In the genomic region with DNA sequence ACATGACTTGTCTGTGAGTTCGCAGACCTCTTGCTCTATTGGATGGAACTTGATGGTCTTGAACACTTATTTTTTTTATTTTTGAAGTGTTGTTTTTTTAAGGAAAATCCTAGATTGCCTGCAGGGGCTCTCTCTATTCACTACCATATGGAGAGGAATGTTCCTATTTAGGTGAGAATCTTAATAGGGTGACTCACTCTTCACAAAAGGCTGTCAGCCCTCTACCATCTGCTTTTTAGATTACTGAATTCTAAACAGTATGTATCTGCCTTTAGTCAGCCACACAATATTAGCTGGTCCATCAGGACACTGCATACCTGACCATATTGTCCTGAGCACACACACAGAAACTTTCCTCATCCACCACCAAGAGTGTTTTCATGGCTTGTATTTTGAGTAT, we compare ENCODE assay signal across 23 cellular contexts. TPM values are rescaled to one million over a fixed set of nuclear protein-coding genes. Genes with fewer than 3 reads are reported as not detected.
DNase-seq lines count a peak whose midpoint lies in the region; ATAC-seq, FAIRE-seq and TF ChIP-seq lines count a peak whose summit lies in the region.
"Had no signal": no experiment of that assay in that cellular context is flagged by ENCODE, and none has a peak within 500 bp of the region (broad histone marks: within the 10 kb centered on the region; RNA-seq: fewer than 3 reads in every experiment).

No MANE protein-coding gene starts in this region.

- H3K4me1 Mint-ChIP-seq in GM23338 (peaks cover 5% of the 10 kb centered on the region; the same call in 2 of the 3 replicates), H9 (peaks cover 0 to 6% of the 10 kb centered on the region in 2 experiments; a peak in 2 of 4 replicates)
- H3K4me1 Mint-ChIP-seq: natural killer cell had no signal

- H3K27me3 ChIP-seq in GM23338 (ENCODE audit: insufficient read depth) = no peaks in the 10 kb centered on the region
- no peaks in the 10 kb centered on the region for H3K27me3 ChIP-seq in H9 (ENCODE audit: insufficient read depth, low read length)
- H3K27me3 ChIP-seq: SJSA1 had no signal

- H3K9ac ChIP-seq in kidney (ENCODE audit: low read length in 2 of 2) = no peak overlapping the region
- no peak overlapping the region for H3K9ac ChIP-seq in H9 (ENCODE audit: extremely low read depth, insufficient read length, low read length)

- no peak overlapping the region for H3K27ac Mint-ChIP-seq in GM23338
- no peak overlapping the region for H3K27ac Mint-ChIP-seq in H9
- H3K27ac Mint-ChIP-seq: activated B cell treated with CpG ODN at 0.5 μM for 24 hours; activated T-helper 17 cell treated with anti-CD3 and anti-CD28 coated beads, Interleukin-2, amount 50 U/mL, for 72 hours; CD4-positive, alpha-beta T cell; memory B cell; natural killer cell had no signal

- H2BK12ac ChIP-seq in H9 (ENCODE audit: insufficient read length, low read depth, low read length) = no peak overlapping the region

- H3K79me1 ChIP-seq in H9 (ENCODE audit: insufficient read depth, low read depth, low read length, poor library complexity, severe bottlenecking) = no peaks in the 10 kb centered on the region

- no peak overlapping the region for H4K5ac ChIP-seq in H9 (ENCODE audit: insufficient read length, low read depth, low read length)

- no peak overlapping the region for H3K4ac ChIP-seq in H9 (ENCODE audit: low read depth, low read length)

- H3K9me3 Mint-ChIP-seq in GM23338 (no peaks in the 10 kb centered on the region), H9 (no peaks in the 10 kb centered on the region; a peak in 1 of 5 replicates)
- H3K9me3 Mint-ChIP-seq: activated T-helper 17 cell treated with anti-CD3 and anti-CD28 coated beads, Interleukin-2, amount 50 U/mL, for 72 hours; CD4-positive, alpha-beta T cell; central memory CD8-positive, alpha-beta T cell; memory B cell; natural killer cell had no signal

- H3K23ac ChIP-seq in H9 (ENCODE audit: insufficient read length, low read depth, low read length) = no peak overlapping the region

- H3K79me2 ChIP-seq in GM23338 (replicated peaks; ENCODE audit: insufficient read depth) (no peaks in the 10 kb centered on the region), H9 (ENCODE audit: insufficient read depth, low read length) (no peaks in the 10 kb centered on the region)

- no peak overlapping the region for H3K56ac ChIP-seq in H9 (ENCODE audit: insufficient read length, low read depth, low read length)

- H2BK15ac ChIP-seq in H9 (ENCODE audit: low read depth, low read length) = no peak overlapping the region

- no peaks in the 10 kb centered on the region for H4K20me1 ChIP-seq in GM23338 (replicated peaks; ENCODE audit: insufficient read depth)
- no peaks in the 10 kb centered on the region for H4K20me1 ChIP-seq in H9 (ENCODE audit: control insufficient read depth, insufficient read depth, insufficient read length)

- H3K4me3 ChIP-seq in GM23338 (no peak overlapping the region), choroid plexus epithelial cell (ENCODE audit: low read depth, low read length) (no peak overlapping the region), kidney (ENCODE audit: low read length in 2 of 2) (no peak overlapping the region)
- H3K4me3 ChIP-seq: SJSA1, skin epidermis had no signal

- H3K4me2 ChIP-seq in GM23338 (no peak overlapping the region), H9 (ENCODE audit: insufficient read depth, insufficient read length, low read length) (no peak overlapping the region)

- H3K23me2 ChIP-seq in H9 (ENCODE audit: insufficient read length, low read depth, low read length, poor library complexity, severe bottlenecking) = no peaks in the 10 kb centered on the region

- intact Hi-C loops in kidney (cut with DNase I) = no loop called here

- H3K36me3 ChIP-seq in GM23338 (ENCODE audit: insufficient read depth) (no peaks in the 10 kb centered on the region), kidney (ENCODE audit: control insufficient read depth in 1 of 2, insufficient read depth in 2 of 2, low read length in 2 of 2) (peaks cover 0 to 2% of the 10 kb centered on the region in 2 donors)
- H3K36me3 ChIP-seq: SJSA1 had no signal

- no peak overlapping the region for H3K18ac ChIP-seq in H9 (ENCODE audit: insufficient read length, low read depth, low read length)

- H3K27ac ChIP-seq in GM23338 (ENCODE audit: low read depth) (no peak overlapping the region), kidney (ENCODE audit: low read depth in 2 of 2, low read length in 2 of 2) (no peak overlapping the region), H9 (ENCODE audit: insufficient read length, low read depth, low read length) (no peak overlapping the region)
- H3K27ac ChIP-seq: SJSA1, skin epidermis had no signal

- H3K36me3 Mint-ChIP-seq in GM23338 (ENCODE audit: low read depth) (0 out of 3 replicates have a peak, but pooled peaks cover 2% of the 10 kb centered on the region), H9 (ENCODE audit: insufficient read depth in 1 of 3, low read depth in 3 of 3) (peaks cover 0 to 2% (median 1%) of the 10 kb centered on the region in 3 experiments; a peak in 2 of 7 replicates)
- H3K36me3 Mint-ChIP-seq: natural killer cell had no signal

- H3K14ac ChIP-seq in H9 (ENCODE audit: insufficient read depth, low read length) = no peak overlapping the region

- H3K27me3 Mint-ChIP-seq in GM23338 (ENCODE audit: insufficient read depth, low read depth, poor library complexity) = no peaks in the 10 kb centered on the region
- no peaks in the 10 kb centered on the region for H3K27me3 Mint-ChIP-seq in H9 (ENCODE audit: low read depth)
- H3K27me3 Mint-ChIP-seq: activated B cell treated with CpG ODN at 0.5 μM for 24 hours; activated T-helper 17 cell treated with anti-CD3 and anti-CD28 coated beads, Interleukin-2, amount 50 U/mL, for 72 hours; CD4-positive, alpha-beta T cell; central memory CD8-positive, alpha-beta T cell; memory B cell had no signal

- H2AK5ac ChIP-seq in H9 (ENCODE audit: insufficient read length, low read length) = no peak overlapping the region

- TF ChIP-seq CTCF in GM23338 (conservative IDR thresholded peaks at IDR 0.05; ENCODE audit: low read depth in 2 of 2) = no peak
- TF ChIP-seq CTCF in choroid plexus epithelial cell (conservative IDR thresholded peaks at IDR 0.05; ENCODE audit: low read depth, low read length) = no peak
- no peak for TF ChIP-seq CTCF in kidney (IDR thresholded peaks at IDR 0.05; ENCODE audit: borderline replicate concordance, extremely low read depth, insufficient read depth)
- TF ChIP-seq CTCF in H9 (conservative IDR thresholded peaks at IDR 0.05) = no peak

- H3T11ph ChIP-seq in H9 (ENCODE audit: low read length) = no peak overlapping the region

- H3K4me3 Mint-ChIP-seq in GM23338 = no peak overlapping the region
- no peak overlapping the region for H3K4me3 Mint-ChIP-seq in H9
- H3K4me3 Mint-ChIP-seq: activated B cell treated with CpG ODN at 0.5 μM for 24 hours; activated T-helper 17 cell treated with anti-CD3 and anti-CD28 coated beads, Interleukin-2, amount 50 U/mL, for 72 hours; CD4-positive, alpha-beta T cell; central memory CD8-positive, alpha-beta T cell; memory B cell; natural killer cell had no signal

- FAIRE-seq in kidney (lab: Jason Lieb, UNC) = no peak

- ATAC-seq in GM23338 (no peak; the same call in 2 of the 3 replicates), HG02884 (IDR thresholded peaks at IDR 0.05; ENCODE audit: unreplicated experiment) (no peak)
- ATAC-seq: activated T-helper 17 cell treated with anti-CD3 and anti-CD28 coated beads, Interleukin-2, amount 50 U/mL, for 72 hours; natural killer cell had no signal

- H4K91ac ChIP-seq in H9 (ENCODE audit: insufficient read length, low read depth, low read length) = no peak overlapping the region

- H3K9me3 ChIP-seq in kidney (ENCODE audit: control insufficient read depth in 1 of 2, low read length in 2 of 2) (no peaks in the 10 kb centered on the region), H9 (ENCODE audit: control insufficient read depth, low read depth, low read length) (no peaks in the 10 kb centered on the region)
- H3K9me3 ChIP-seq: SJSA1 had no signal

- no peak overlapping the region for H2BK5ac ChIP-seq in H9 (ENCODE audit: insufficient read length, low read length)

- no CpG with 5 or more reads among the region's 1 CpG for WGBS in H9 (ENCODE audit: extremely low coverage, insufficient read length, low lambda C conversion rate)

- H4K8ac ChIP-seq in H9 (replicated peaks; ENCODE audit: insufficient read length, low read depth, low read length) = no peak overlapping the region

- no peak overlapping the region for H2BK20ac ChIP-seq in H9 (ENCODE audit: low read depth, low read length, poor library complexity, severe bottlenecking)

- no peaks in the 10 kb centered on the region for H3K9me2 ChIP-seq in GM23338 (ENCODE audit: insufficient read depth)

- no peaks in the 10 kb centered on the region for H3F3A ChIP-seq in GM23338 (replicated peaks; ENCODE audit: low read depth)

- H2AFZ ChIP-seq in GM23338 = no peak overlapping the region
- no peak overlapping the region for H2AFZ ChIP-seq in H9 (ENCODE audit: low read length)

- H3K4me1 ChIP-seq in GM23338 (ENCODE audit: insufficient read depth) = no peaks in the 10 kb centered on the region; the same call in 1 of the 2 replicates
- H3K4me1 ChIP-seq in kidney (ENCODE audit: control insufficient read depth in 1 of 2, insufficient read depth in 1 of 2, low read depth in 1 of 2, low read length in 2 of 2) = no peaks in the 10 kb centered on the region
- no peaks in the 10 kb centered on the region for H3K4me1 ChIP-seq in H9 (ENCODE audit: insufficient read depth, low read length)

- DNase-seq in Ammon's horn (ENCODE audit: low spot score) (peak; percentile 14), GM23338 (ENCODE audit: low spot score) (peak; percentile 18), NCI-H524 treated with DMSO at 0.1 percent for 48 hours (lab: John Stamatoyannopoulos, UW) (peak; percentile 88), choroid plexus epithelial cell (ENCODE audit: low read depth) (peak; percentile 24), kidney (no peak), H9 (no peak), NCI-H2029 (lab: John Stamatoyannopoulos, UW) (no peak)
- DNase-seq: activated B cell treated with CpG ODN at 0.5 μM for 24 hours; CD4-positive, alpha-beta T cell; DND-41; H7; hippocampal formation; KBM-7; natural killer cell; NCI-H1048; NCI-H345; stimulated activated CD4-positive, alpha-beta T cell treated with anti-CD3 and anti-CD28 coated beads, Interleukin-4, amount 100 ng/mL, for 24 hours had no signal

- no peak overlapping the region for H2BK120ac ChIP-seq in H9 (ENCODE audit: low read depth, low read length, poor library complexity, severe bottlenecking)

TF ChIP-seq in GM23338, 12 proteins besides CTCF, POLR2A, EP300 and RAD21 (continues in another document):
- TF ChIP-seq EZH2 (IDR thresholded peaks at IDR 0.05; ENCODE audit: low read depth, unreplicated experiment) = no peak

RNA-seq across cellular contexts. Expression of gene BTBD9, which starts 6.4 kb away (rescaled TPM):
- 4.7 and 5.3 TPM in 2 replicates for total RNA-seq in GM23338 (2014; rRNA removed; shearing (Covaris generic))
- polyA plus RNA-seq in GM23338 (2016; fragmentation: Nextera tagmentation; extraction: Ambion mirVana) (3.2 and 4.2 TPM in 2 replicates), kidney (ENCODE audit: insufficient read depth, low read depth, low replicate concordance) (4.2 TPM)
- total RNA-seq in kidney (29.9 TPM), H9 (2021) (7.8 and 8.9 TPM in 2 replicates)

RNA-seq across cellular contexts. Expression of gene GLO1, which starts 56.8 kb away (rescaled TPM):
- total RNA-seq in GM23338 (2014; rRNA removed; shearing (Covaris generic)) = 273 and 281 TPM in 2 replicates
- 224 and 273 TPM in 2 replicates for polyA plus RNA-seq in GM23338 (2016; fragmentation: Nextera tagmentation; extraction: Ambion mirVana)
- 67.3 TPM for total RNA-seq in kidney
- 126 TPM for polyA plus RNA-seq in kidney (ENCODE audit: insufficient read depth, low read depth, low replicate concordance)
- 188 and 196 TPM in 2 replicates for total RNA-seq in H9 (2021)

Comparison
In these comparisons a context has a peak if more than half of its experiments do, and no peak if none do; other contexts are left out.
1. DNase-seq: peak in Ammon's horn (single experiment), GM23338 (single experiment), NCI-H524 treated with DMSO at 0.1 percent for 48 hours (single experiment) and choroid plexus epithelial cell (single experiment); none in kidney (single experiment), H9 (single experiment) and NCI-H2029 (single experiment).